1 cellular context compared by ENCODE assay signal in genomic region chr20:24102749-24103148, GRCh38.
TF ChIP-seq lines count a peak whose summit lies in the region.

No MANE protein-coding gene starts in this region.

TF ChIP-seq in H1, 55 proteins besides CTCF, POLR2A, EP300 and RAD21:
- no peak for TF ChIP-seq CEBPB (IDR thresholded peaks at IDR 0.05; ENCODE audit: low read depth, low read length)
- TF ChIP-seq SP2 (IDR thresholded peaks at IDR 0.05; ENCODE audit: low read length), result no peak
- no peak for TF ChIP-seq CBX5 (IDR thresholded peaks at IDR 0.05; ENCODE audit: low read depth, low read length)
- TF ChIP-seq CREB1 (IDR thresholded peaks at IDR 0.05), result no peak
- no peak for TF ChIP-seq NANOG (IDR thresholded peaks at IDR 0.05; ENCODE audit: insufficient read depth, low read depth, low read length, poor library complexity, severe bottlenecking)
- no peak for TF ChIP-seq EGR1 (IDR thresholded peaks at IDR 0.05; ENCODE audit: borderline replicate concordance, low read depth, low read length)
- TF ChIP-seq NRF1 (IDR thresholded peaks at IDR 0.05; ENCODE audit: low read depth, low read length), result no peak
- no peak for TF ChIP-seq CHD1 (IDR thresholded peaks at IDR 0.05; ENCODE audit: low read depth, low read length)
TF ChIP-seq in H1: peak in this region for 0.
